Comparison of ENCODE assay signal across 8 cellular contexts in genomic region chr5:133610489-133611356, GRCh38. TPM values are rescaled to one million over a fixed set of nuclear protein-coding genes. Genes with fewer than 3 reads are reported as not detected.
DNase-seq lines count a peak whose midpoint lies in the region; ATAC-seq and TF ChIP-seq lines count a peak whose summit lies in the region.

No MANE protein-coding gene starts in this region.

- no peaks in the 10 kb centered on the region for H3K9me3 ChIP-seq in HUES48 (ENCODE audit: control insufficient read depth, insufficient read depth, low read length)
- H3K9me3 ChIP-seq in stomach smooth muscle (ENCODE audit: control insufficient read depth in 2 of 2, low read length in 2 of 2): no peaks in the 10 kb centered on the region

- ATAC-seq in effector memory CD8-positive, alpha-beta T cell (replicated peaks): peak; percentile 69
- no peak for ATAC-seq in GM21717 (IDR thresholded peaks at IDR 0.05; ENCODE audit: unreplicated experiment)

- DNase-seq in DMS53 (lab: John Stamatoyannopoulos, UW) (peak; percentile 90), lung microvascular endothelial cell (ENCODE audit: low read depth in 2 of 2) (peak; percentile 43 to 69), GDM1 (lab: John Stamatoyannopoulos, UW) (no peak)
- peak in 1 of 3 experiments; percentile 12 for DNase-seq in effector memory CD8-positive, alpha-beta T cell

- peaks cover 3% of the 10 kb centered on the region for H3K36me3 Mint-ChIP-seq in effector memory CD8-positive, alpha-beta T cell (ENCODE audit: insufficient read depth)

- no peaks in the 10 kb centered on the region for H3K9me3 Mint-ChIP-seq in effector memory CD8-positive, alpha-beta T cell

- H3K4me3 ChIP-seq in HUES48 (ENCODE audit: low read depth, low read length) (peak overlapping the region; percentile 62), stomach smooth muscle (ENCODE audit: low read length in 2 of 2) (peak overlapping the region; percentile 48 to 68)

- H3K4me1 Mint-ChIP-seq in effector memory CD8-positive, alpha-beta T cell (ENCODE audit: low read depth in 2 of 2): peaks cover 6% of the 10 kb centered on the region in 2 donors

- H3K36me3 ChIP-seq in HUES48 (ENCODE audit: control insufficient read depth, insufficient read depth, low read length): no peaks in the 10 kb centered on the region
- H3K36me3 ChIP-seq in stomach smooth muscle (ENCODE audit: control insufficient read depth in 2 of 2, insufficient read depth in 2 of 2, low read length in 2 of 2): no peaks in the 10 kb centered on the region

- H3K27me3 ChIP-seq in HUES48 (ENCODE audit: control insufficient read depth, insufficient read depth, low read length) (peaks cover 63% of the 10 kb centered on the region), stomach smooth muscle (ENCODE audit: control insufficient read depth in 1 of 2, insufficient read depth in 2 of 2, low read length in 2 of 2) (peaks cover 38 to 63% of the 10 kb centered on the region in 2 donors)

- no peak overlapping the region for H3K27ac ChIP-seq in HUES48 (ENCODE audit: low read depth, low read length)
- peak overlapping the region; percentile 81 for H3K27ac ChIP-seq in VCaP
- H3K27ac ChIP-seq in stomach smooth muscle (ENCODE audit: low read length): no peak overlapping the region

- H3K27ac Mint-ChIP-seq in effector memory CD8-positive, alpha-beta T cell: no peak overlapping the region

- H3K9ac ChIP-seq in HUES48 (ENCODE audit: low read depth, low read length): no peak overlapping the region
- no peak overlapping the region for H3K9ac ChIP-seq in stomach smooth muscle (ENCODE audit: low read length in 2 of 2)

- H3K4me3 Mint-ChIP-seq in effector memory CD8-positive, alpha-beta T cell: peak overlapping the region; percentile 61 to 72

- peak; percentile 76 for TF ChIP-seq CTCF in VCaP (conservative IDR thresholded peaks at IDR 0.05)

- peaks cover 71 to 80% of the 10 kb centered on the region in 2 donors for H3K27me3 Mint-ChIP-seq in effector memory CD8-positive, alpha-beta T cell

- H3K4me1 ChIP-seq in HUES48 (ENCODE audit: control insufficient read depth, insufficient read depth, low read length) (peaks cover 11% of the 10 kb centered on the region), stomach smooth muscle (ENCODE audit: control insufficient read depth, insufficient read depth, low read length) (peaks cover 19% of the 10 kb centered on the region)

RNA-seq across cellular contexts. Expression of gene FSTL4, which starts 1.6 kb away (rescaled TPM):
- total RNA-seq in lung microvascular endothelial cell: 0.20 and 0.22 TPM in 2 replicates
